In genomic region chr7:131338990-131339389, GRCh38 we compare ENCODE assay signal across 1 cellular context.
A peak's percentile ranks its signal among the peaks of the same experiment; 100 is the strongest.
TF ChIP-seq lines count a peak whose summit lies in the region.

No MANE protein-coding gene starts in this region.

TF ChIP-seq in HepG2, 621 proteins besides CTCF, POLR2A, EP300 and RAD21 (continued from another document):
- TF ChIP-seq ZNF609 (CRISPR knock-in tag; IDR thresholded peaks at IDR 0.05; ENCODE audit: borderline replicate concordance) (no peak), ZBTB33 (CRISPR knock-in tag; IDR thresholded peaks at IDR 0.05) (peak; percentile 54; the same call in 1 of the 2 replicates)
